ENCODE assay signal across 8 cellular contexts in genomic region chr9:4339357-4339756, GRCh38. TPM values are rescaled to one million over a fixed set of nuclear protein-coding genes. Genes with fewer than 3 reads are reported as not detected.
DNase-seq lines count a peak whose midpoint lies in the region; ATAC-seq, FAIRE-seq and TF ChIP-seq lines count a peak whose summit lies in the region.

No MANE protein-coding gene starts in this region.

- POLR2A ChIA-PET in Panc1 (lab: Charles Lee): no interaction called here

- intact Hi-C loops in Panc1 (cut with micrococcal nuclease; ENCODE audit: unreplicated experiment): no loop called here

- no peak for FAIRE-seq in D721Med (lab: Jason Lieb, UNC)

- H4K91ac ChIP-seq in neuronal stem cell (ENCODE audit: low read depth, low read length, poor library complexity): no peak overlapping the region

- WGBS in neuronal stem cell (ENCODE audit: extremely low coverage in 2 of 2, insufficient read length in 2 of 2, insufficient replicate concordance in 1 of 2), 2 donors: no CpG with 5 or more reads among the region's 6 CpGs

- no peak overlapping the region for H3K4ac ChIP-seq in neuronal stem cell (ENCODE audit: low read length)

- H3K36me3 ChIP-seq in Panc1 (ENCODE audit: control insufficient read depth, insufficient read depth, low read length) (no peaks in the 10 kb centered on the region), neuronal stem cell (replicated peaks in 1 of 2; ENCODE audit: control insufficient read depth in 2 of 2, insufficient read depth in 2 of 2, low read length in 2 of 2) (no peaks in the 10 kb centered on the region)

- no peak overlapping the region for H2BK5ac ChIP-seq in neuronal stem cell (ENCODE audit: low read length)

- no peak overlapping the region for H2AFZ ChIP-seq in neuronal stem cell (ENCODE audit: low read length)

- no peak overlapping the region for H3K4me2 ChIP-seq in neuronal stem cell (ENCODE audit: insufficient read depth, low read length, poor library complexity, severe bottlenecking)

- H2BK15ac ChIP-seq in neuronal stem cell (ENCODE audit: low read length): no peak overlapping the region

- no peak for TF ChIP-seq EP300 in Ishikawa (IDR thresholded peaks at IDR 0.05; ENCODE audit: borderline replicate concordance)

- H3K27ac ChIP-seq in Panc1 (ENCODE audit: low read length) (no peak overlapping the region), neuronal stem cell (replicated peaks; ENCODE audit: low read length) (no peak overlapping the region)

- TF ChIP-seq CTCF in D721Med (IDR thresholded peaks at IDR 0.05; ENCODE audit: insufficient read depth, missing control alignments): peak; percentile 89
- TF ChIP-seq CTCF in Panc1 (IDR thresholded peaks at IDR 0.05): peak; percentile 59
- TF ChIP-seq CTCF in fibroblast of mammary gland (conservative IDR thresholded peaks at IDR 0.05; ENCODE audit: control insufficient read depth, insufficient read depth, low read depth, low read length): peak; percentile 100

- no TSS peak for BruUV-seq in Panc1 (replicated peaks; lab: Mats Ljungman, UMichigan)

- no peak overlapping the region for H2BK120ac ChIP-seq in neuronal stem cell (ENCODE audit: low read depth, low read length)

- H3K23ac ChIP-seq in neuronal stem cell (ENCODE audit: low read depth, low read length, poor library complexity): no peak overlapping the region

- in situ Hi-C loops in Panc1 (cut with HindIII; ENCODE audit: low pct_unique_long_range_greater_than_20kb, low sequenced_read_pairs): no loop called here

- H3K27me3 ChIP-seq in Panc1 (ENCODE audit: control insufficient read depth, insufficient read depth, low read length) (no peaks in the 10 kb centered on the region), neuronal stem cell (ENCODE audit: control insufficient read depth in 3 of 3, insufficient read depth in 3 of 3, low read depth in 1 of 3, low read length in 3 of 3) (no peaks in the 10 kb centered on the region)

- no peak overlapping the region for H2AK5ac ChIP-seq in neuronal stem cell (ENCODE audit: low read depth, low read length)

- no peak overlapping the region for H3K18ac ChIP-seq in neuronal stem cell (ENCODE audit: low read length)

- H3K9ac ChIP-seq in neuronal stem cell (ENCODE audit: low read depth, low read length, poor library complexity): no peak overlapping the region

- CTCF ChIA-PET in Panc1 (lab: Charles Lee): no interaction called here

- H3K79me1 ChIP-seq in neuronal stem cell (ENCODE audit: low read depth, low read length): no peaks in the 10 kb centered on the region

- H3K4me1 ChIP-seq in Panc1 (ENCODE audit: control insufficient read depth, insufficient read depth, low read length) (no peaks in the 10 kb centered on the region), neuronal stem cell (ENCODE audit: control insufficient read depth in 2 of 2, insufficient read depth in 1 of 2, low read depth in 1 of 2, low read length in 2 of 2) (peaks cover 3% of the 10 kb centered on the region in 2 donors)

- H4K8ac ChIP-seq in neuronal stem cell (ENCODE audit: low read depth, low read length): no peak overlapping the region

- DNase-seq in D721Med (ENCODE audit: insufficient read length, low spot score) (no peak), Panc1 (ENCODE audit: low read depth, low spot score) (peak; percentile 45), fibroblast of mammary gland (ENCODE audit: low read depth) (peak; percentile 85), neuronal stem cell (ENCODE audit: low spot score) (peak; percentile 59), stromal cell of bone marrow (ENCODE audit: low read depth) (peak; percentile 73)
- peak; percentile 86 to 89 for DNase-seq in activated T-cell treated with anti-CD3 and anti-CD28 coated beads, Interleukin-2, amount 50 U/mL, for 48 hours

- H2BK12ac ChIP-seq in neuronal stem cell (ENCODE audit: low read length): no peak overlapping the region

- TF ChIP-seq RAD21 in Ishikawa (IDR thresholded peaks at IDR 0.05; ENCODE audit: low read depth): peak; percentile 96

- no peak overlapping the region for H3K4me3 ChIP-seq in Panc1 (ENCODE audit: low read depth in 2 of 2, low read length in 2 of 2)
- H3K4me3 ChIP-seq in fibroblast of mammary gland (ENCODE audit: control insufficient read depth, low read depth, low read length): no peak overlapping the region
- no peak overlapping the region for H3K4me3 ChIP-seq in neuronal stem cell (ENCODE audit: low read length in 2 of 2)

- H3K14ac ChIP-seq in neuronal stem cell (ENCODE audit: low read length): no peak overlapping the region

- H3K9me3 ChIP-seq in Panc1 (ENCODE audit: control insufficient read depth, insufficient read depth, low read depth, low read length) (no peaks in the 10 kb centered on the region), neuronal stem cell (replicated peaks in 1 of 2; ENCODE audit: control insufficient read depth in 2 of 2, insufficient read depth in 1 of 2, low read depth in 1 of 2, low read length in 2 of 2) (no peaks in the 10 kb centered on the region)

- peak; percentile 88 for ATAC-seq in GM21447 (IDR thresholded peaks at IDR 0.05; ENCODE audit: unreplicated experiment)
- ATAC-seq in Panc1: no peak

TF ChIP-seq in Ishikawa, 13 proteins besides CTCF, POLR2A, EP300 and RAD21:
- TF ChIP-seq TEAD4 (IDR thresholded peaks at IDR 0.05) (no peak), TAF1 (IDR thresholded peaks at IDR 0.05; ENCODE audit: low read depth) (no peak), YY1 (IDR thresholded peaks at IDR 0.05; ENCODE audit: low read depth) (no peak), ZBTB7A (IDR thresholded peaks at IDR 0.05; ENCODE audit: low read depth) (no peak), NFIC (IDR thresholded peaks at IDR 0.05) (no peak), MAX (IDR thresholded peaks at IDR 0.05) (no peak), TCF12 (IDR thresholded peaks at IDR 0.05; ENCODE audit: low read depth) (no peak), CEBPB (IDR thresholded peaks at IDR 0.05) (no peak), EGR1 (IDR thresholded peaks at IDR 0.05) (no peak), FOXM1 (IDR thresholded peaks at IDR 0.05; ENCODE audit: borderline replicate concordance, low read depth) (no peak), CREB1 (IDR thresholded peaks at IDR 0.05; ENCODE audit: low read depth) (no peak), USF1 (IDR thresholded peaks at IDR 0.05) (no peak)
- TF ChIP-seq, protein P1, sequence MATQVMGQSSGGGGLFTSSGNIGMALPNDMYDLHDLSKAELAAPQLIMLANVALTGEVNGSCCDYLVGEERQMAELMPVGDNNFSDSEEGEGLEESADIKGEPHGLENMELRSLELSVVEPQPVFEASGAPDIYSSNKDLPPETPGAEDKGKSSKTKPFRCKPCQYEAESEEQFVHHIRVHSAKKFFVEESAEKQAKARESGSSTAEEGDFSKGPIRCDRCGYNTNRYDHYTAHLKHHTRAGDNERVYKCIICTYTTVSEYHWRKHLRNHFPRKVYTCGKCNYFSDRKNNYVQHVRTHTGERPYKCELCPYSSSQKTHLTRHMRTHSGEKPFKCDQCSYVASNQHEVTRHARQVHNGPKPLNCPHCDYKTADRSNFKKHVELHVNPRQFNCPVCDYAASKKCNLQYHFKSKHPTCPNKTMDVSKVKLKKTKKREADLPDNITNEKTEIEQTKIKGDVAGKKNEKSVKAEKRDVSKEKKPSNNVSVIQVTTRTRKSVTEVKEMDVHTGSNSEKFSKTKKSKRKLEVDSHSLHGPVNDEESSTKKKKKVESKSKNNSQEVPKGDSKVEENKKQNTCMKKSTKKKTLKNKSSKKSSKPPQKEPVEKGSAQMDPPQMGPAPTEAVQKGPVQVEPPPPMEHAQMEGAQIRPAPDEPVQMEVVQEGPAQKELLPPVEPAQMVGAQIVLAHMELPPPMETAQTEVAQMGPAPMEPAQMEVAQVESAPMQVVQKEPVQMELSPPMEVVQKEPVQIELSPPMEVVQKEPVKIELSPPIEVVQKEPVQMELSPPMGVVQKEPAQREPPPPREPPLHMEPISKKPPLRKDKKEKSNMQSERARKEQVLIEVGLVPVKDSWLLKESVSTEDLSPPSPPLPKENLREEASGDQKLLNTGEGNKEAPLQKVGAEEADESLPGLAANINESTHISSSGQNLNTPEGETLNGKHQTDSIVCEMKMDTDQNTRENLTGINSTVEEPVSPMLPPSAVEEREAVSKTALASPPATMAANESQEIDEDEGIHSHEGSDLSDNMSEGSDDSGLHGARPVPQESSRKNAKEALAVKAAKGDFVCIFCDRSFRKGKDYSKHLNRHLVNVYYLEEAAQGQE (IDR thresholded peaks at IDR 0.05; ENCODE audit: low read depth): no peak

RNA-seq across cellular contexts. Expression of gene GLIS3, which starts 39.5 kb away (rescaled TPM):
- 12.7 TPM for total RNA-seq in Panc1 (2021; ENCODE audit: unreplicated experiment)
- polyA plus RNA-seq in Panc1 (2012; ENCODE audit: insufficient read length): 3.6 TPM
- 14.7 TPM for polyA plus RNA-seq in neuronal stem cell (2013, experiment 1 of 2)
- 15.3 TPM for polyA plus RNA-seq in neuronal stem cell (2013, experiment 2 of 2)
